Comparison of ENCODE assay signal across 8 cellular contexts in the genomic region with DNA sequence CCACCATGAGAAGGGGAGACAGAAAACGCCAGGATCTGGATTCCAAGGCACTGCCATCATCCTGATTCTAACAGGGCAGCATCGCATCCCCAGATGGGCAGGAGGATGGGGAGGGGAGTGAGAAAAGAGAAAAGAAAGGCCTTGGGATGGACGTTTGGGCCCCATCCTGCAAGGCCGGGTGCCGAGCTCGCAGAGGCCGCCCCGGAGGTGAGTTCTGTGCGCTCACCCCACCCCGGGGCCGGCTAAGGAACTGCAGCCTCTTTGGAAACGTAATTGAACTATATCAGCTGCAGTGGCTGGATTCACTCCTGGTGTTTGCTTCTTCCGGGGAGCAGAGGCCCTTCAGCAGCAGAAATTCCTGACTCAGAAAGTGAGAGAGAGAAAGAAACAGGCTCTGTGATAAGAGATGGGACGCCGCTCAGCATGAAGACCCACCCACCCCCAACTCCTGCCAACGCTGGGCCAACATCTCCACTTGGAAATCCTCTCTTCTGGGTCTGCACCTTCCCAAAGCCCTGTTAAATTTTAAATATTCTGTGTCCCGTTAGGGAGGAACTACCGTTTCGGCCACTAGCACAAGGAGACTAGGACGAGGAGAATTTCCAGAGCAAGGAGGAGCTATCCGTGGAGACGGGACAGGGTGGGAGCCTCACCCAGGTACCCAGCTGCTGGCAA. TPM values are rescaled to one million over a fixed set of nuclear protein-coding genes. Genes with fewer than 3 reads are reported as not detected.
DNase-seq lines count a peak whose midpoint lies in the region; ATAC-seq and TF ChIP-seq lines count a peak whose summit lies in the region.

No MANE protein-coding gene starts in this region.

- H3K27ac ChIP-seq in dorsolateral prefrontal cortex: peak overlapping the region in 47 of 59 donors; percentile 1 to 83 (median 55)

- TF ChIP-seq CTCF in AG09309 (IDR thresholded peaks at IDR 0.05; ENCODE audit: control insufficient read depth, insufficient read depth, low read depth, low read length, missing control alignments) (peak; percentile 92), dorsolateral prefrontal cortex (IDR thresholded peaks at IDR 0.05 in 54 of 56, conservative IDR thresholded peaks at IDR 0.05 in 2 of 56; ENCODE audit: low read depth in 1 of 56, partially characterized antibody in 56 of 56) (peak; percentile 38 to 90 (median 81))

- H3K27ac Mint-ChIP-seq in activated CD4-positive, alpha-beta T cell treated with anti-CD3 and anti-CD28 coated beads for 36 hours: no peak overlapping the region

- H3K27me3 Mint-ChIP-seq in activated CD4-positive, alpha-beta T cell treated with anti-CD3 and anti-CD28 coated beads for 36 hours: peaks cover 17% of the 10 kb centered on the region

- CTCF ChIA-PET in activated CD4-positive, alpha-beta T cell treated with anti-CD3 and anti-CD28 coated beads for 36 hours (lab: Charles Lee): interaction anchor here (0.6 to 4.3 kb wide), 22 partner anchors 9 to 599 kb away, joined by 3 to 82 read pairs (median 3); partner anchors contain the start of gene SSTR2

- H3K4me1 Mint-ChIP-seq in activated CD4-positive, alpha-beta T cell treated with anti-CD3 and anti-CD28 coated beads for 36 hours: peaks cover 14% of the 10 kb centered on the region

- peak; percentile 31 for DNase-seq in AG09309 (ENCODE audit: low read depth)
- peak; percentile 66 for DNase-seq in NCI-H446 treated with DMSO at 0.1 percent for 48 hours (lab: John Stamatoyannopoulos, UW)
- peak; percentile 81 for DNase-seq in activated CD4-positive, alpha-beta T cell treated with anti-CD3 and anti-CD28 coated beads for 36 hours
- peak; percentile 71 to 82 (median 76) for DNase-seq in dorsolateral prefrontal cortex
- peak; percentile 74 for DNase-seq in medulla oblongata (ENCODE audit: extremely low spot score)
- peak; percentile 27 for DNase-seq in stimulated activated CD8-positive, alpha-beta memory T cell treated with anti-CD3 and anti-CD28 coated beads, Interleukin-15, amount 100 ng/mL, for 24 hours (ENCODE audit: low read depth)

- POLR2A ChIA-PET in activated CD4-positive, alpha-beta T cell treated with anti-CD3 and anti-CD28 coated beads for 36 hours (lab: Charles Lee): interaction anchor here (0.6 kb wide), 1 partner anchor 141 kb away, joined by 4 read pairs; no protein-coding TSS in a partner anchor

- peaks cover 3% of the 10 kb centered on the region for H3K36me3 Mint-ChIP-seq in activated CD4-positive, alpha-beta T cell treated with anti-CD3 and anti-CD28 coated beads for 36 hours (ENCODE audit: low read depth)

- intact Hi-C loops in activated CD4-positive, alpha-beta T cell treated with anti-CD3 and anti-CD28 coated beads for 36 hours (cut with DNase I, micrococcal nuclease): loop anchor here (1.0 to 5.0 kb wide), 5 partner anchors 170 to 599 kb away; no protein-coding TSS in a partner anchor
- intact Hi-C loops in dorsolateral prefrontal cortex (cut with DNase I): loop anchor here (1.0 to 10.0 kb wide), 4 partner anchors 62 to 432 kb away; partner anchors contain the start of gene SLC39A11 (in 1 of the 2)

- H3K27me3 ChIP-seq in dorsolateral prefrontal cortex: no peaks in the 10 kb centered on the region

- no peaks in the 10 kb centered on the region for H3K9me3 Mint-ChIP-seq in activated CD4-positive, alpha-beta T cell treated with anti-CD3 and anti-CD28 coated beads for 36 hours (ENCODE audit: low read depth)

- no peak overlapping the region for H3K4me3 Mint-ChIP-seq in activated CD4-positive, alpha-beta T cell treated with anti-CD3 and anti-CD28 coated beads for 36 hours

- no peak overlapping the region for H3K4me3 ChIP-seq in AG09309 (ENCODE audit: control insufficient read depth, low read depth, low read length)
- H3K4me3 ChIP-seq in dorsolateral prefrontal cortex: peak overlapping the region in 9 of 59 donors; percentile 6 to 41 (median 26)

- peak; percentile 74 for ATAC-seq in GM18520 (IDR thresholded peaks at IDR 0.05; ENCODE audit: unreplicated experiment)
- ATAC-seq in HG03039 (IDR thresholded peaks at IDR 0.05; ENCODE audit: unreplicated experiment): peak; percentile 64
- ATAC-seq in activated CD4-positive, alpha-beta T cell treated with anti-CD3 and anti-CD28 coated beads for 36 hours: peak; percentile 87

RNA-seq across cellular contexts. Expression of gene SSTR2, which starts 8.5 kb away (rescaled TPM):
- total RNA-seq in activated CD4-positive, alpha-beta T cell treated with anti-CD3 and anti-CD28 coated beads for 36 hours: under 1 TPM; 0.11 to 0.16 TPM
- total RNA-seq in dorsolateral prefrontal cortex: 10 to 100 TPM in 116 of 120 experiments, 1 to 10 TPM in 4; 5.5 to 34.7 (median 17.5) TPM

RNA-seq across cellular contexts. Expression of gene COG1, which starts 36.6 kb away (rescaled TPM):
- total RNA-seq in activated CD4-positive, alpha-beta T cell treated with anti-CD3 and anti-CD28 coated beads for 36 hours: 10 to 100 TPM; 25.6 to 39.0 TPM
- total RNA-seq in dorsolateral prefrontal cortex: 100 to 1,000 TPM in 24 of 120 experiments, 10 to 100 TPM in 96; 48.4 to 137 (median 85.4) TPM

Comparison
In these comparisons a context has a peak if more than half of its experiments do, and no peak if none do; other contexts are left out.
1. DNase-seq: peak in every context shown above with its lines; median percentile 81 in activated CD4-positive, alpha-beta T cell treated with anti-CD3 and anti-CD28 coated beads for 36 hours; 76 in dorsolateral prefrontal cortex; 74 in medulla oblongata; 66 in NCI-H446 treated with DMSO at 0.1 percent for 48 hours; 31 in AG09309; 27 in stimulated activated CD8-positive, alpha-beta memory T cell treated with anti-CD3 and anti-CD28 coated beads, Interleukin-15, amount 100 ng/mL, for 24 hours.
2. RNA of gene SSTR2, which starts 8.5 kb away (total RNA-seq): 5.5 to 34.7 TPM in dorsolateral prefrontal cortex; 0.11 to 0.16 TPM in activated CD4-positive, alpha-beta T cell treated with anti-CD3 and anti-CD28 coated beads for 36 hours; every median in the first group is over 4 times any median in the second.
3. Peak in every context shown above with its lines, with median percentiles within 50 percentile points of each other: ATAC-seq.